ENCODE assay signal across 13 cellular contexts in genomic region chr1:119659628-119660027, GRCh38. TPM values are rescaled to one million over a fixed set of nuclear protein-coding genes. Genes with fewer than 3 reads are reported as not detected.
DNase-seq lines count a peak whose midpoint lies in the region; ATAC-seq and TF ChIP-seq lines count a peak whose summit lies in the region.
"Had no signal": no experiment of that assay in that cellular context is flagged by ENCODE, and none has a peak within 500 bp of the region (broad histone marks: within the 10 kb centered on the region; RNA-seq: fewer than 3 reads in every experiment).

No MANE protein-coding gene starts in this region.

- H3K4me1 ChIP-seq in heart right ventricle = peaks cover 0 to 20% (median 6%) of the 10 kb centered on the region in 9 donors
- peaks cover 25 to 27% of the 10 kb centered on the region in 2 donors for H3K4me1 ChIP-seq in mucosa of rectum (ENCODE audit: control insufficient read depth in 2 of 2, insufficient read depth in 2 of 2, low read length in 2 of 2)
- H3K4me1 ChIP-seq in uterus = no peaks in the 10 kb centered on the region

- peak; percentile 68 for ATAC-seq in Right ventricle myocardium superior (ENCODE audit: poor library complexity)
- ATAC-seq in heart right ventricle = peak in 7 of 8 donors; percentile 41 to 72 (median 67)
- ATAC-seq in GM21515 (IDR thresholded peaks at IDR 0.05; ENCODE audit: unreplicated experiment) = no peak
- ATAC-seq: activated T-helper 17 cell treated with anti-CD3 and anti-CD28 coated beads, Interleukin-2, amount 50 U/mL, for 72 hours had no signal

- H3K9ac ChIP-seq in mucosa of rectum (ENCODE audit: low read depth in 1 of 2, low read length in 2 of 2) = no peak overlapping the region

- H3K4me3 ChIP-seq in heart right ventricle (no peak overlapping the region), mucosa of rectum (ENCODE audit: low read length in 2 of 2) (no peak overlapping the region), uterus (no peak overlapping the region)

- H3K36me3 ChIP-seq in heart right ventricle = no peaks in the 10 kb centered on the region
- no peaks in the 10 kb centered on the region for H3K36me3 ChIP-seq in mucosa of rectum (ENCODE audit: control insufficient read depth in 2 of 2, insufficient read depth in 2 of 2, low read length in 2 of 2)
- no peaks in the 10 kb centered on the region for H3K36me3 ChIP-seq in uterus

- no peaks in the 10 kb centered on the region for H3K9me3 ChIP-seq in heart right ventricle
- H3K9me3 ChIP-seq in mucosa of rectum (ENCODE audit: control insufficient read depth in 2 of 2, low read length in 2 of 2) = no peaks in the 10 kb centered on the region
- no peaks in the 10 kb centered on the region for H3K9me3 ChIP-seq in uterus

- DNase-seq in Right ventricle myocardium superior = peak; percentile 65
- DNase-seq in cardiac septum (ENCODE audit: low spot score) = no peak
- peak in 1 of 2 donors; percentile 34 for DNase-seq in heart right ventricle
- DNase-seq in uterus = peak; percentile 34 to 62
- DNase-seq in substantia nigra (lab: John Stamatoyannopoulos, UW) = no peak
- no peak for DNase-seq in SHP77 (lab: John Stamatoyannopoulos, UW)
- DNase-seq: naive B cell; NCI-H2107; retina; stimulated activated CD8-positive, alpha-beta memory T cell treated with anti-CD3 and anti-CD28 coated beads, Interleukin-4, amount 100 ng/mL, for 48 hours had no signal

- 37 to 39% methylated on average over 3 of the region's 3 CpGs for WGBS in heart right ventricle, 2 donors

- no peak for TF ChIP-seq CTCF in heart right ventricle (IDR thresholded peaks at IDR 0.05)
- no peak for TF ChIP-seq CTCF in uterus (IDR thresholded peaks at IDR 0.05)

- H3K27ac ChIP-seq in heart right ventricle (peak overlapping the region in 1 of 10 donors; percentile 5), mucosa of rectum (ENCODE audit: low read depth in 2 of 2, low read length in 2 of 2) (peak overlapping the region; percentile 33 to 65), uterus (no peak overlapping the region), substantia nigra (ENCODE audit: low read depth, low read length, poor library complexity, severe bottlenecking) (no peak overlapping the region)

- no peak for TF ChIP-seq POLR2A in uterus (IDR thresholded peaks at IDR 0.05)

- intact Hi-C loops in Right ventricle myocardium superior (cut with DNase I) (no loop called here), cardiac septum (cut with DNase I) (loop anchor here (5.0 kb wide), 1 partner anchor 182 kb away; no protein-coding TSS in a partner anchor), heart right ventricle (cut with DNase I) (loop anchor here in 2 of 10 donors (5.0 kb wide), 1 partner anchor 47 kb away; no protein-coding TSS in a partner anchor), uterus (cut with DNase I; ENCODE audit: low total_unique reads) (no loop called here)

- H3K27me3 ChIP-seq in heart right ventricle (no peaks in the 10 kb centered on the region), mucosa of rectum (ENCODE audit: control insufficient read depth in 2 of 2, insufficient read depth in 2 of 2, low read length in 2 of 2) (no peaks in the 10 kb centered on the region), uterus (no peaks in the 10 kb centered on the region)

RNA-seq across cellular contexts. Expression of gene ZNF697, which starts 11.6 kb away (rescaled TPM):
- total RNA-seq in Right ventricle myocardium superior (9.2 TPM), cardiac septum (15.1 TPM), heart right ventricle (10 to 100 TPM in 7 of 10 donors, 1 to 10 TPM in 3; 7.7 to 14.1 (median 10.4) TPM), uterus (10 to 100 TPM in 1 of 4 donors, 1 to 10 TPM in 3; 2.4 to 25.5 (median 7.9) TPM)
- polyA plus RNA-seq in heart right ventricle = 1 to 10 TPM; 2.3 to 3.1 TPM

RNA-seq across cellular contexts. Expression of gene PHGDH, which starts 52.1 kb away (rescaled TPM):
- total RNA-seq in Right ventricle myocardium superior (10.5 TPM), cardiac septum (7.4 TPM), heart right ventricle (1 to 10 TPM; 3.8 to 8.9 (median 5.0) TPM), uterus (100 to 1,000 TPM in 1 of 4 donors, 10 to 100 TPM in 2, 1 to 10 TPM in 1; 6.4 to 120 (median 34.6) TPM)
- 10 to 100 TPM in 1 of 2 donors, 1 to 10 TPM in 1; 4.5 to 23.4 TPM for polyA plus RNA-seq in heart right ventricle

Comparison
In these comparisons a context has a peak if more than half of its experiments do, and no peak if none do; other contexts are left out.
1. DNase-seq: peak in Right ventricle myocardium superior (single experiment) and uterus (2 of 2); none in cardiac septum (single experiment), substantia nigra (0 of 49) and SHP77 (0 of 2).
2. H3K27ac ChIP-seq: peak in mucosa of rectum (2 of 2); none in uterus (0 of 2) and substantia nigra (single experiment).